Comparison of ENCODE assay signal across 1 cellular context in the genomic region with DNA sequence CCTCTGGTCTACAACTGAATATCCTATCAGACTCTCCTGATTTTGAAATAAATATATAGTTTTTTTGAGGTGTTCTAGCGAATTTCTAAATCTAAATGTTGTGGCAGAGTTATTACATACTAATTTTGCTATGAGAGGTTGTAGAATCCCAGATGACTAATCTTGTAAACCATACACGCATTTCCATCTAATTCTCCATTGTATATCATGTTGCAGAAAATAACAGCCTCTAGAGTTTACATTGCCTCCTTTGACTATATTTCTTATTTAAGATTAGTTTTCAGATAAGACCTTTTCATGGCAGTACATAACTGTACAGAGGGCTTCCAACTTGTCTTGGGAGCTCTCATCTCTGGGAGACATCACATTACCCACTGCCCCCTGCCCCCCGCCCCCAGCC.
TF ChIP-seq lines count a peak whose summit lies in the region.

No MANE protein-coding gene starts in this region.

TF ChIP-seq in HEK293, 187 proteins besides CTCF, POLR2A, EP300 and RAD21 (continued from another document):
- TF ChIP-seq ZNF692 (tag by site-specific recombination; IDR thresholded peaks at IDR 0.05), result no peak
- TF ChIP-seq GLI4 (tag by site-specific recombination; IDR thresholded peaks at IDR 0.05), result no peak
- no peak for TF ChIP-seq BCL6B (tag by site-specific recombination; IDR thresholded peaks at IDR 0.05)
- TF ChIP-seq BCL11A (tag by site-specific recombination; IDR thresholded peaks at IDR 0.05; ENCODE audit: low read depth), result no peak
- TF ChIP-seq ZNF391 (tag by site-specific recombination; IDR thresholded peaks at IDR 0.05; ENCODE audit: borderline replicate concordance, low read depth), result no peak
- TF ChIP-seq ZNF670 (tag by site-specific recombination; IDR thresholded peaks at IDR 0.05; ENCODE audit: low read depth), result no peak
- TF ChIP-seq ZNF548 (tag by site-specific recombination; IDR thresholded peaks at IDR 0.05), result no peak
- TF ChIP-seq ZNF561 (tag by site-specific recombination; IDR thresholded peaks at IDR 0.05; ENCODE audit: borderline replicate concordance), result no peak
- TF ChIP-seq OSR2 (tag by site-specific recombination; IDR thresholded peaks at IDR 0.05), result peak; percentile 37; the same call in 1 of the 2 replicates
- TF ChIP-seq ZNF292 (tag by site-specific recombination; IDR thresholded peaks at IDR 0.05; ENCODE audit: borderline replicate concordance, low read depth), result no peak
- no peak for TF ChIP-seq KLF1 (tag by site-specific recombination; IDR thresholded peaks at IDR 0.05)
- no peak for TF ChIP-seq HOXC10 (CRISPR knock-in tag; IDR thresholded peaks at IDR 0.05)
- TF ChIP-seq, protein P1, sequence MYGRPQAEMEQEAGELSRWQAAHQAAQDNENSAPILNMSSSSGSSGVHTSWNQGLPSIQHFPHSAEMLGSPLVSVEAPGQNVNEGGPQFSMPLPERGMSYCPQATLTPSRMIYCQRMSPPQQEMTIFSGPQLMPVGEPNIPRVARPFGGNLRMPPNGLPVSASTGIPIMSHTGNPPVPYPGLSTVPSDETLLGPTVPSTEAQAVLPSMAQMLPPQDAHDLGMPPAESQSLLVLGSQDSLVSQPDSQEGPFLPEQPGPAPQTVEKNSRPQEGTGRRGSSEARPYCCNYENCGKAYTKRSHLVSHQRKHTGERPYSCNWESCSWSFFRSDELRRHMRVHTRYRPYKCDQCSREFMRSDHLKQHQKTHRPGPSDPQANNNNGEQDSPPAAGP (tag by site-specific recombination; IDR thresholded peaks at IDR 0.05), result no peak
- no peak for TF ChIP-seq ZNF785 (tag by site-specific recombination; IDR thresholded peaks at IDR 0.05)
- no peak for TF ChIP-seq ZFP69B (tag by site-specific recombination; IDR thresholded peaks at IDR 0.05)
- TF ChIP-seq IKZF3 (tag by site-specific recombination; IDR thresholded peaks at IDR 0.05), result peak; percentile 27; the same call in 1 of the 2 replicates
- no peak for TF ChIP-seq TRIM28 (IDR thresholded peaks at IDR 0.05; ENCODE audit: borderline replicate concordance, low read length)
- TF ChIP-seq ZNF610 (tag by site-specific recombination; IDR thresholded peaks at IDR 0.05; ENCODE audit: borderline replicate concordance), result no peak
- 0 out of 2 replicates have a peak, but pooled peaks have one; percentile 51 for TF ChIP-seq ZEB2 (tag by site-specific recombination; IDR thresholded peaks at IDR 0.05)
- no peak for TF ChIP-seq ZSCAN16 (tag by site-specific recombination; IDR thresholded peaks at IDR 0.05)
- TF ChIP-seq ZNF132 (tag by site-specific recombination; IDR thresholded peaks at IDR 0.05; ENCODE audit: borderline replicate concordance), result no peak
- TF ChIP-seq OVOL3 (tag by site-specific recombination; IDR thresholded peaks at IDR 0.05), result no peak
- no peak for TF ChIP-seq ZNF792 (tag by site-specific recombination; IDR thresholded peaks at IDR 0.05)
- TF ChIP-seq ZNF350 (tag by site-specific recombination; IDR thresholded peaks at IDR 0.05), result no peak
- TF ChIP-seq ZBTB20 (tag by site-specific recombination; IDR thresholded peaks at IDR 0.05), result no peak
- no peak for TF ChIP-seq ZNF221 (tag by site-specific recombination; IDR thresholded peaks at IDR 0.05; ENCODE audit: borderline replicate concordance)
- no peak for TF ChIP-seq MYNN (tag by site-specific recombination; IDR thresholded peaks at IDR 0.05; ENCODE audit: borderline replicate concordance)
- no peak for TF ChIP-seq KLF16 (tag by site-specific recombination; IDR thresholded peaks at IDR 0.05)
- TF ChIP-seq, protein P2, sequence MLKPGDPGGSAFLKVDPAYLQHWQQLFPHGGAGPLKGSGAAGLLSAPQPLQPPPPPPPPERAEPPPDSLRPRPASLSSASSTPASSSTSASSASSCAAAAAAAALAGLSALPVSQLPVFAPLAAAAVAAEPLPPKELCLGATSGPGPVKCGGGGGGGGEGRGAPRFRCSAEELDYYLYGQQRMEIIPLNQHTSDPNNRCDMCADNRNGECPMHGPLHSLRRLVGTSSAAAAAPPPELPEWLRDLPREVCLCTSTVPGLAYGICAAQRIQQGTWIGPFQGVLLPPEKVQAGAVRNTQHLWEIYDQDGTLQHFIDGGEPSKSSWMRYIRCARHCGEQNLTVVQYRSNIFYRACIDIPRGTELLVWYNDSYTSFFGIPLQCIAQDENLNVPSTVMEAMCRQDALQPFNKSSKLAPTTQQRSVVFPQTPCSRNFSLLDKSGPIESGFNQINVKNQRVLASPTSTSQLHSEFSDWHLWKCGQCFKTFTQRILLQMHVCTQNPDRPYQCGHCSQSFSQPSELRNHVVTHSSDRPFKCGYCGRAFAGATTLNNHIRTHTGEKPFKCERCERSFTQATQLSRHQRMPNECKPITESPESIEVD (tag by site-specific recombination; IDR thresholded peaks at IDR 0.05), result peak; percentile 77
- peak; percentile 97 for TF ChIP-seq SP7 (tag by site-specific recombination; IDR thresholded peaks at IDR 0.05)
- TF ChIP-seq GLIS1 (tag by site-specific recombination; IDR thresholded peaks at IDR 0.05), result peak; percentile 80
- TF ChIP-seq ZNF140 (tag by site-specific recombination; IDR thresholded peaks at IDR 0.05), result no peak
- TF ChIP-seq ZNF223 (tag by site-specific recombination; IDR thresholded peaks at IDR 0.05), result no peak
- TF ChIP-seq HOXD13 (CRISPR knock-in tag; IDR thresholded peaks at IDR 0.05; ENCODE audit: borderline replicate concordance), result no peak
- no peak for TF ChIP-seq PATZ1 (tag by site-specific recombination; IDR thresholded peaks at IDR 0.05)
- no peak for TF ChIP-seq YY1 (tag by site-specific recombination; IDR thresholded peaks at IDR 0.05)
- TF ChIP-seq ZNF138 (tag by site-specific recombination; IDR thresholded peaks at IDR 0.05; ENCODE audit: borderline replicate concordance), result no peak
- no peak for TF ChIP-seq ZNF473 (tag by site-specific recombination; IDR thresholded peaks at IDR 0.05)
- TF ChIP-seq, protein P3, sequence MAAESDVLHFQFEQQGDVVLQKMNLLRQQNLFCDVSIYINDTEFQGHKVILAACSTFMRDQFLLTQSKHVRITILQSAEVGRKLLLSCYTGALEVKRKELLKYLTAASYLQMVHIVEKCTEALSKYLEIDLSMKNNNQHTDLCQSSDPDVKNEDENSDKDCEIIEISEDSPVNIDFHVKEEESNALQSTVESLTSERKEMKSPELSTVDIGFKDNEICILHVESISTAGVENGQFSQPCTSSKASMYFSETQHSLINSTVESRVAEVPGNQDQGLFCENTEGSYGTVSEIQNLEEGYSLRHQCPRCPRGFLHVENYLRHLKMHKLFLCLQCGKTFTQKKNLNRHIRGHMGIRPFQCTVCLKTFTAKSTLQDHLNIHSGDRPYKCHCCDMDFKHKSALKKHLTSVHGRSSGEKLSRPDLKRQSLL (tag by site-specific recombination; IDR thresholded peaks at IDR 0.05), result no peak
- TF ChIP-seq, protein P4, sequence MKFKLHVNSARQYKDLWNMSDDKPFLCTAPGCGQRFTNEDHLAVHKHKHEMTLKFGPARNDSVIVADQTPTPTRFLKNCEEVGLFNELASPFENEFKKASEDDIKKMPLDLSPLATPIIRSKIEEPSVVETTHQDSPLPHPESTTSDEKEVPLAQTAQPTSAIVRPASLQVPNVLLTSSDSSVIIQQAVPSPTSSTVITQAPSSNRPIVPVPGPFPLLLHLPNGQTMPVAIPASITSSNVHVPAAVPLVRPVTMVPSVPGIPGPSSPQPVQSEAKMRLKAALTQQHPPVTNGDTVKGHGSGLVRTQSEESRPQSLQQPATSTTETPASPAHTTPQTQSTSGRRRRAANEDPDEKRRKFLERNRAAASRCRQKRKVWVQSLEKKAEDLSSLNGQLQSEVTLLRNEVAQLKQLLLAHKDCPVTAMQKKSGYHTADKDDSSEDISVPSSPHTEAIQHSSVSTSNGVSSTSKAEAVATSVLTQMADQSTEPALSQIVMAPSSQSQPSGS (tag by site-specific recombination; IDR thresholded peaks at IDR 0.05; ENCODE audit: low read depth), result no peak
- no peak for TF ChIP-seq ZSCAN23 (tag by site-specific recombination; IDR thresholded peaks at IDR 0.05)
- peak; percentile 79 for TF ChIP-seq WT1 (tag by site-specific recombination; IDR thresholded peaks at IDR 0.05)
- TF ChIP-seq, protein P5, sequence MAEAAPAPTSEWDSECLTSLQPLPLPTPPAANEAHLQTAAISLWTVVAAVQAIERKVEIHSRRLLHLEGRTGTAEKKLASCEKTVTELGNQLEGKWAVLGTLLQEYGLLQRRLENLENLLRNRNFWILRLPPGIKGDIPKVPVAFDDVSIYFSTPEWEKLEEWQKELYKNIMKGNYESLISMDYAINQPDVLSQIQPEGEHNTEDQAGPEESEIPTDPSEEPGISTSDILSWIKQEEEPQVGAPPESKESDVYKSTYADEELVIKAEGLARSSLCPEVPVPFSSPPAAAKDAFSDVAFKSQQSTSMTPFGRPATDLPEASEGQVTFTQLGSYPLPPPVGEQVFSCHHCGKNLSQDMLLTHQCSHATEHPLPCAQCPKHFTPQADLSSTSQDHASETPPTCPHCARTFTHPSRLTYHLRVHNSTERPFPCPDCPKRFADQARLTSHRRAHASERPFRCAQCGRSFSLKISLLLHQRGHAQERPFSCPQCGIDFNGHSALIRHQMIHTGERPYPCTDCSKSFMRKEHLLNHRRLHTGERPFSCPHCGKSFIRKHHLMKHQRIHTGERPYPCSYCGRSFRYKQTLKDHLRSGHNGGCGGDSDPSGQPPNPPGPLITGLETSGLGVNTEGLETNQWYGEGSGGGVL (tag by site-specific recombination; IDR thresholded peaks at IDR 0.05), result no peak
- TF ChIP-seq ZNF521 (tag by site-specific recombination; IDR thresholded peaks at IDR 0.05), result no peak
- TF ChIP-seq ZFHX2 (tag by site-specific recombination; conservative IDR thresholded peaks at IDR 0.05), result no peak
- no peak for TF ChIP-seq ZNF214 (tag by site-specific recombination; IDR thresholded peaks at IDR 0.05; ENCODE audit: borderline replicate concordance)
- TF ChIP-seq, protein P6, sequence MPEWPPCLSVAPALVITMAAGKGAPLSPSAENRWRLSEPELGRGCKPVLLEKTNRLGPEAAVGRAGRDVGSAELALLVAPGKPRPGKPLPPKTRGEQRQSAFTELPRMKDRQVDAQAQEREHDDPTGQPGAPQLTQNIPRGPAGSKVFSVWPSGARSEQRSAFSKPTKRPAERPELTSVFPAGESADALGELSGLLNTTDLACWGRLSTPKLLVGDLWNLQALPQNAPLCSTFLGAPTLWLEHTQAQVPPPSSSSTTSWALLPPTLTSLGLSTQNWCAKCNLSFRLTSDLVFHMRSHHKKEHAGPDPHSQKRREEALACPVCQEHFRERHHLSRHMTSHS (tag by site-specific recombination; IDR thresholded peaks at IDR 0.05), result no peak
- no peak for TF ChIP-seq ZNF174 (tag by site-specific recombination; IDR thresholded peaks at IDR 0.05)
- TF ChIP-seq MZF1 (tag by site-specific recombination; IDR thresholded peaks at IDR 0.05; ENCODE audit: borderline replicate concordance), result no peak
- TF ChIP-seq SP3 (tag by site-specific recombination; IDR thresholded peaks at IDR 0.05), result no peak
- no peak for TF ChIP-seq ZNF23 (tag by site-specific recombination; IDR thresholded peaks at IDR 0.05; ENCODE audit: borderline replicate concordance)
